In the genomic region with DNA sequence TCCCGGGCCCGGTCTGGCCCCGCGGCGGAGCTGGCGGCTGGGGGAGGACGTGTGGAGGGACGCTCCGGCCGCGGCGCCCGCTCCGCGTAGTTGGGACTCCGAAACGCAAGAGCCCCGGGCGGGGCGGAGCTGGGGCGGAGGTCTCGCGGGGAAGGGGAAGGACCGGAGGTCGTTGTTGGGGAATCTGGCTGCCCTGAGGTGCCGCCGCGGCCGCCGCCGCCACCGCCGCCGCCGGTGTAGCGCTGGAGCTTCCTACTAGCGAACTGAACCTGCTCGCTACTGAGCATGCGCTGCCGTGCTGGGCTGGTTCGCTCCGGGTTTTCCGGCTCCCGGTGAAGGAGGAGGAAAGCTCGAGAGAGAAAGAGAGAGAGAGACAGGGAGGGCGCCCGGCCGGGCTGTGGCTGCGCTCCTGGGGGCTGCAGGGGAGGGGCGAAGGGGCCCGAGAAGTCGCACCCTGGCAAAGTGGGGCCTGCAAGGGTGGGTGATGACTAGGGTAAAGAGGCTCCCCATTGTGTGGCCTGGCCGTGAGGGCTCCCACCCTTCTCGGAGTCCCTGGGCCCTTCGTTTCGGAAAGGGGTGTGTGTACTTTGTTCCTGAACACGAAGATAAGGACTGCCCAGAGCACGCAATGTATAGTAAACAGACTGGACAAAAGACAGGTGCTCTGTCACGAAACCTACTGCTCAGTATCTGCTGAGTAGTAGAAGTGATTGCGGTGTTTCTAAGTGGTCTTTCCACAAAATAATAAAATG, we compare ENCODE assay signal across 1 cellular context.
TF ChIP-seq lines count a peak whose summit lies in the region.

A gene (minus strand): TSS at position 281 of the 752 bp plus-strand sequence. CDS start 629 bp downstream, outside the sequence.

TF ChIP-seq in GM12878, 131 proteins besides CTCF, POLR2A, EP300 and RAD21 (continued from another document):
- TF ChIP-seq, protein P1, sequence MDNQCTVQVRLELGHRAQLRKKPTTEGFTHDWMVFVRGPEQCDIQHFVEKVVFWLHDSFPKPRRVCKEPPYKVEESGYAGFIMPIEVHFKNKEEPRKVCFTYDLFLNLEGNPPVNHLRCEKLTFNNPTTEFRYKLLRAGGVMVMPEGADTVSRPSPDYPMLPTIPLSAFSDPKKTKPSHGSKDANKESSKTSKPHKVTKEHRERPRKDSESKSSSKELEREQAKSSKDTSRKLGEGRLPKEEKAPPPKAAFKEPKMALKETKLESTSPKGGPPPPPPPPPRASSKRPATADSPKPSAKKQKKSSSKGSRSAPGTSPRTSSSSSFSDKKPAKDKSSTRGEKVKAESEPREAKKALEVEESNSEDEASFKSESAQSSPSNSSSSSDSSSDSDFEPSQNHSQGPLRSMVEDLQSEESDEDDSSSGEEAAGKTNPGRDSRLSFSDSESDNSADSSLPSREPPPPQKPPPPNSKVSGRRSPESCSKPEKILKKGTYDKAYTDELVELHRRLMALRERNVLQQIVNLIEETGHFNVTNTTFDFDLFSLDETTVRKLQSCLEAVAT (IDR thresholded peaks at IDR 0.05), result peak; percentile 82
- TF ChIP-seq CBX5 (IDR thresholded peaks at IDR 0.05; ENCODE audit: low read depth) (no peak), PML (IDR thresholded peaks at IDR 0.05; ENCODE audit: low read length) (peak; percentile 74; the same call in 1 of the 2 replicates), SPI1 (IDR thresholded peaks at IDR 0.05; ENCODE audit: borderline replicate concordance, insufficient read depth, low read depth, low read length) (no peak), POU2F2 (IDR thresholded peaks at IDR 0.05; ENCODE audit: borderline replicate concordance, low read depth, low read length) (peak; percentile 66; the same call in 1 of the 3 replicates), RB1 (IDR thresholded peaks at IDR 0.05; ENCODE audit: borderline replicate concordance) (peak; percentile 77; the same call in 1 of the 2 replicates), EGR1 (IDR thresholded peaks at IDR 0.05; ENCODE audit: borderline replicate concordance in 1 of 2, low read depth in 2 of 2, low read length in 2 of 2) (peak in 1 of 2 experiments; percentile 13; a peak in 1 of 3 replicates)
- TF ChIP-seq, protein P2, sequence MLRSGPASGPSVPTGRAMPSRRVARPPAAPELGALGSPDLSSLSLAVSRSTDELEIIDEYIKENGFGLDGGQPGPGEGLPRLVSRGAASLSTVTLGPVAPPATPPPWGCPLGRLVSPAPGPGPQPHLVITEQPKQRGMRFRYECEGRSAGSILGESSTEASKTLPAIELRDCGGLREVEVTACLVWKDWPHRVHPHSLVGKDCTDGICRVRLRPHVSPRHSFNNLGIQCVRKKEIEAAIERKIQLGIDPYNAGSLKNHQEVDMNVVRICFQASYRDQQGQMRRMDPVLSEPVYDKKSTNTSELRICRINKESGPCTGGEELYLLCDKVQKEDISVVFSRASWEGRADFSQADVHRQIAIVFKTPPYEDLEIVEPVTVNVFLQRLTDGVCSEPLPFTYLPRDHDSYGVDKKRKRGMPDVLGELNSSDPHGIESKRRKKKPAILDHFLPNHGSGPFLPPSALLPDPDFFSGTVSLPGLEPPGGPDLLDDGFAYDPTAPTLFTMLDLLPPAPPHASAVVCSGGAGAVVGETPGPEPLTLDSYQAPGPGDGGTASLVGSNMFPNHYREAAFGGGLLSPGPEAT (IDR thresholded peaks at IDR 0.05; ENCODE audit: low read depth), result peak; percentile 77
